In genomic region chr15:41891946-41892345, GRCh38 we compare ENCODE assay signal across 15 cellular contexts. TPM values are rescaled to one million over a fixed set of nuclear protein-coding genes. Genes with fewer than 3 reads are reported as not detected.
DNase-seq lines count a peak whose midpoint lies in the region; ATAC-seq and TF ChIP-seq lines count a peak whose summit lies in the region.
"Had no signal": no experiment of that assay in that cellular context is flagged by ENCODE, and none has a peak within 500 bp of the region (broad histone marks: within the 10 kb centered on the region; RNA-seq: fewer than 3 reads in every experiment).

No MANE protein-coding gene starts in this region.

- no peaks in the 10 kb centered on the region for H3K36me3 Mint-ChIP-seq in natural killer cell
- no peaks in the 10 kb centered on the region for H3K36me3 Mint-ChIP-seq in natural killer cell treated with Interleukin-12 subunit alpha and Interleukin-12 subunit beta and Interleukin-15 and Interleukin-18, amount 100 ng/mL, for 72 hours
- H3K36me3 Mint-ChIP-seq in central memory CD8-positive, alpha-beta T cell (ENCODE audit: insufficient read depth) = peaks cover 10% of the 10 kb centered on the region

- H3K9me3 Mint-ChIP-seq in natural killer cell = no peaks in the 10 kb centered on the region
- H3K9me3 Mint-ChIP-seq in natural killer cell treated with Interleukin-12 subunit alpha and Interleukin-12 subunit beta and Interleukin-15 and Interleukin-18, amount 100 ng/mL, for 72 hours = no peaks in the 10 kb centered on the region
- no peaks in the 10 kb centered on the region for H3K9me3 Mint-ChIP-seq in central memory CD8-positive, alpha-beta T cell
- H3K9me3 Mint-ChIP-seq: activated naive CD4-positive, alpha-beta T cell treated with anti-CD3 and anti-CD28 coated beads for 36 hours; stimulated activated naive CD8-positive, alpha-beta T cell treated with anti-CD3 and anti-CD28 coated beads, Interleukin-15, Interleukin-2, amounts not matched to agents 100 ng/mL and 50 ng/mL, for 24 hours had no signal

- H3K4me1 ChIP-seq in thyroid gland = peaks cover 38 to 53% of the 10 kb centered on the region in 2 donors

- H3K4me3 Mint-ChIP-seq in natural killer cell = no peak overlapping the region
- H3K4me3 Mint-ChIP-seq in natural killer cell treated with Interleukin-12 subunit alpha and Interleukin-12 subunit beta and Interleukin-15 and Interleukin-18, amount 100 ng/mL, for 72 hours = no peak overlapping the region
- no peak overlapping the region for H3K4me3 Mint-ChIP-seq in central memory CD8-positive, alpha-beta T cell
- H3K4me3 Mint-ChIP-seq: stimulated activated naive CD8-positive, alpha-beta T cell treated with anti-CD3 and anti-CD28 coated beads, Interleukin-15, Interleukin-2, amounts not matched to agents 100 ng/mL and 50 ng/mL, for 24 hours had no signal

- no peak for TF ChIP-seq POLR2A in thyroid gland (IDR thresholded peaks at IDR 0.05)

- H3K9me3 ChIP-seq in thyroid gland = no peaks in the 10 kb centered on the region

- peak overlapping the region; percentile 53 to 97 for H3K27ac Mint-ChIP-seq in natural killer cell
- peak overlapping the region in 1 of 2 donors; percentile 57 for H3K27ac Mint-ChIP-seq in natural killer cell treated with Interleukin-12 subunit alpha and Interleukin-12 subunit beta and Interleukin-15 and Interleukin-18, amount 100 ng/mL, for 72 hours
- H3K27ac Mint-ChIP-seq in central memory CD8-positive, alpha-beta T cell (ENCODE audit: low read depth) = peak overlapping the region; percentile 96
- H3K27ac Mint-ChIP-seq: progenitor cell of endocrine pancreas; stimulated activated naive CD8-positive, alpha-beta T cell treated with anti-CD3 and anti-CD28 coated beads, Interleukin-15, Interleukin-2, amounts not matched to agents 100 ng/mL and 50 ng/mL, for 24 hours had no signal

- peaks cover 20 to 66% of the 10 kb centered on the region in 2 donors for H3K4me1 Mint-ChIP-seq in natural killer cell
- H3K4me1 Mint-ChIP-seq in natural killer cell treated with Interleukin-12 subunit alpha and Interleukin-12 subunit beta and Interleukin-15 and Interleukin-18, amount 100 ng/mL, for 72 hours (ENCODE audit: low read depth in 2 of 2) = peaks cover 24 to 27% of the 10 kb centered on the region in 2 donors
- peaks cover 51% of the 10 kb centered on the region for H3K4me1 Mint-ChIP-seq in central memory CD8-positive, alpha-beta T cell

- DNase-seq in natural killer cell (no peak), NCI-H2107 (lab: John Stamatoyannopoulos, UW) (peak; percentile 70), thyroid gland (peak; percentile 70 to 74), dermis blood vessel endothelial cell (no peak), SK-N-DZ (ENCODE audit: low spot score) (no peak)
- no peak for DNase-seq in natural killer cell treated with Interleukin-12 subunit alpha and Interleukin-12 subunit beta and Interleukin-15 and Interleukin-18, amount 100 ng/mL, for 72 hours (ENCODE audit: low spot score)
- no peak for DNase-seq in central memory CD8-positive, alpha-beta T cell (ENCODE audit: low spot score in 2 of 2)
- DNase-seq: activated naive CD4-positive, alpha-beta T cell treated with anti-CD3 and anti-CD28 coated beads for 36 hours; erythroblast; KBM-7 had no signal

- H3K4me3 ChIP-seq in thyroid gland (replicated peaks in 1 of 3) = no peak overlapping the region
- H3K4me3 ChIP-seq: cardiac muscle cell, hepatocyte had no signal

- ATAC-seq in natural killer cell (no peak), GM21360 (IDR thresholded peaks at IDR 0.05; ENCODE audit: unreplicated experiment) (no peak)
- ATAC-seq in natural killer cell treated with Interleukin-12 subunit alpha and Interleukin-12 subunit beta and Interleukin-15 and Interleukin-18, amount 100 ng/mL, for 72 hours = no peak
- no peak for ATAC-seq in central memory CD8-positive, alpha-beta T cell (replicated peaks; ENCODE audit: extremely low read depth, poor library complexity, severe bottlenecking)

- intact Hi-C loops in natural killer cell (cut with micrococcal nuclease) (no loop called here), thyroid gland (cut with DNase I) (no loop called here)

- peak overlapping the region; percentile 78 to 82 (median 79) for H3K27ac ChIP-seq in thyroid gland
- H3K27ac ChIP-seq: cardiac muscle cell, hepatocyte had no signal

- WGBS in thyroid gland, 2 donors = 38 to 46% methylated on average over 2 to 3 of the region's 3 CpGs

- TF ChIP-seq CTCF in natural killer cell (IDR thresholded peaks at IDR 0.05) (no peak), thyroid gland (IDR thresholded peaks at IDR 0.05) (no peak)

- H3K27me3 Mint-ChIP-seq in natural killer cell (ENCODE audit: low read depth in 2 of 2) = no peaks in the 10 kb centered on the region
- no peaks in the 10 kb centered on the region for H3K27me3 Mint-ChIP-seq in natural killer cell treated with Interleukin-12 subunit alpha and Interleukin-12 subunit beta and Interleukin-15 and Interleukin-18, amount 100 ng/mL, for 72 hours
- H3K27me3 Mint-ChIP-seq in central memory CD8-positive, alpha-beta T cell = no peaks in the 10 kb centered on the region
- H3K27me3 Mint-ChIP-seq: progenitor cell of endocrine pancreas; stimulated activated naive CD8-positive, alpha-beta T cell treated with anti-CD3 and anti-CD28 coated beads, Interleukin-15, Interleukin-2, amounts not matched to agents 100 ng/mL and 50 ng/mL, for 24 hours had no signal

- H3K36me3 ChIP-seq in thyroid gland = no peaks in the 10 kb centered on the region
- H3K36me3 ChIP-seq: cardiac muscle cell had no signal

- no peaks in the 10 kb centered on the region for H3K27me3 ChIP-seq in thyroid gland
- H3K27me3 ChIP-seq: cardiac muscle cell, hepatocyte had no signal

RNA-seq across cellular contexts. Expression of gene SPTBN5, which starts 1.9 kb away (rescaled TPM):
- total RNA-seq in natural killer cell = 1 to 10 TPM; 4.1 to 6.0 (median 5.2) TPM
- total RNA-seq in natural killer cell treated with Interleukin-12 subunit alpha and Interleukin-12 subunit beta and Interleukin-15 and Interleukin-18, amount 100 ng/mL, for 72 hours = 1 to 10 TPM; 1.1 to 2.4 TPM
- total RNA-seq in thyroid gland = 1 to 10 TPM in 3 of 4 donors, under 1 TPM in 1; 0.40 to 2.5 (median 1.8) TPM
- total RNA-seq in dermis blood vessel endothelial cell = 3.2 and 11.1 TPM in 2 replicates
- 0.73 and 0.75 TPM in 2 replicates for polyA plus RNA-seq in SK-N-DZ (2014; cell fraction: cytosol; rRNA removed)
- polyA plus RNA-seq in SK-N-DZ (2014; cell fraction: nucleus; rRNA removed) = 5.2 and 8.0 TPM in 2 replicates

RNA-seq across cellular contexts. Expression of gene PLA2G4B, which starts 53.3 kb away (rescaled TPM):
- total RNA-seq in natural killer cell (10 to 100 TPM; 15.2 to 17.5 (median 17.4) TPM), thyroid gland (10 to 100 TPM in 1 of 4 donors, 1 to 10 TPM in 3; 6.2 to 13.0 (median 8.6) TPM), dermis blood vessel endothelial cell (0.23 and 1.0 TPM in 2 replicates)
- 10 to 100 TPM in 1 of 2 donors, 1 to 10 TPM in 1; 4.7 to 13.4 TPM for total RNA-seq in natural killer cell treated with Interleukin-12 subunit alpha and Interleukin-12 subunit beta and Interleukin-15 and Interleukin-18, amount 100 ng/mL, for 72 hours
- 1.4 and 1.7 TPM in 2 replicates for polyA plus RNA-seq in SK-N-DZ (2014; cell fraction: cytosol; rRNA removed)
- 36.4 and 46.9 TPM in 2 replicates for polyA plus RNA-seq in SK-N-DZ (2014; cell fraction: nucleus; rRNA removed)

Comparison
In these comparisons a context has a peak if more than half of its experiments do, and no peak if none do; other contexts are left out.
1. DNase-seq: peak in NCI-H2107 (single experiment) and thyroid gland (2 of 2); none in natural killer cell (single experiment), natural killer cell treated with Interleukin-12 subunit alpha and Interleukin-12 subunit beta and Interleukin-15 and Interleukin-18, amount 100 ng/mL, for 72 hours (single experiment), central memory CD8-positive, alpha-beta T cell (0 of 2), dermis blood vessel endothelial cell (single experiment) and SK-N-DZ (single experiment).